21 cellular contexts compared by ENCODE assay signal in genomic region chr2:3789246-3789645, GRCh38.
"Had no signal": no experiment of that assay in that cellular context is flagged by ENCODE, and none has a peak within 500 bp of the region (broad histone marks: within the 10 kb centered on the region; RNA-seq: fewer than 3 reads in every experiment).

No MANE protein-coding gene starts in this region.

- ATAC-seq: gastroesophageal sphincter; heart left ventricle; mucosa of descending colon; psoas muscle; right lobe of liver; stimulated activated effector memory CD8-positive, alpha-beta T cell treated with anti-CD3 and anti-CD28 coated beads, Interleukin-12 subunit alpha, Interleukin-12 subunit beta, amount 100 ng/mL, for 72 hours had no signal

- H3K9me3 ChIP-seq: adrenal gland, gastroesophageal sphincter, mucosa of descending colon, psoas muscle, right lobe of liver, stomach, upper lobe of left lung had no signal

- DNase-seq: activated CD4-positive, alpha-beta T cell treated with anti-CD3 and anti-CD28 coated beads, Interleukin-2, amount 50 U/mL, for 1 hour; activated CD4-positive, CD25-positive, alpha-beta regulatory T cell treated with anti-CD3 and anti-CD28 coated beads, Interleukin-2, amount 50 U/mL, for 72 hours; activated gamma-delta T cell; adrenal gland; dermis blood vessel endothelial cell; effector memory CD4-positive, alpha-beta T cell; heart left ventricle; mesenchymal stem cell; mucosa of descending colon; naive B cell; ovary; psoas muscle; right lobe of liver; stimulated activated CD4-positive, alpha-beta T cell treated with anti-CD3 and anti-CD28 coated beads, Interleukin-4, amount 100 ng/mL, for 24 hours; stomach; T-helper 2 cell; upper lobe of left lung had no signal

- H3K4me1 ChIP-seq: adrenal gland, gastroesophageal sphincter, heart left ventricle, psoas muscle, right lobe of liver, stomach, upper lobe of left lung had no signal

- H3K4me3 ChIP-seq: adrenal gland, cardiac muscle cell, gastroesophageal sphincter, heart left ventricle, mucosa of descending colon, ovary, psoas muscle, right lobe of liver, stomach, upper lobe of left lung had no signal

- H3K27me3 ChIP-seq: adrenal gland, cardiac muscle cell, gastroesophageal sphincter, ovary, right lobe of liver, upper lobe of left lung had no signal

- H3K36me3 ChIP-seq: adrenal gland, cardiac muscle cell, gastroesophageal sphincter, heart left ventricle, ovary, right lobe of liver, stomach, upper lobe of left lung had no signal

- H3K27ac ChIP-seq: adrenal gland, cardiac muscle cell, gastroesophageal sphincter, heart left ventricle, ovary, psoas muscle, right lobe of liver, stomach, upper lobe of left lung, VCaP had no signal
